In the genomic region with DNA sequence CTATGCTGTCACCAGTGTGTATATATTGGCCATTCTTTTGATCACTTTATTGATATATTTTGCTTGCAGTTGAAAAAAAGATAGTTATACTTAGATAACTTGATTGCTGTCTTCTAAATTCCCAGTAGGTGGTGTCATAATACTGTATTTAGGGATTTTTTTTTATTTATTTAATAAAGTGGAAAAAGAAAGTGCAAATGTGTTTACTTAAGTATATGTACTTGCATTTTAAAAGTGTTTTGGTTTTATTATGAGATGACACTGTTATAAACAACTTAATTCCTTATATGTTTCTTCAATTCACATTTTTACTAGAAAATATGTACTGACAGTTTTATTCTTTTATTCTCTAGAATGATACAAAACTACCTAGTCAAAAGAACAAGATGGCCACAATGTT, we compare ENCODE assay signal across 9 cellular contexts.
DNase-seq lines count a peak whose midpoint lies in the region; ATAC-seq and TF ChIP-seq lines count a peak whose summit lies in the region.
"Had no signal": no experiment of that assay in that cellular context is flagged by ENCODE, and none has a peak within 500 bp of the region (broad histone marks: within the 10 kb centered on the region; RNA-seq: fewer than 3 reads in every experiment).

No MANE protein-coding gene starts in this region.

- H3K4me1 ChIP-seq in BE2C: no peaks in the 10 kb centered on the region

- DNase-seq in BE2C (no peak), astrocyte of the spinal cord (ENCODE audit: low read depth, low spot score) (peak; percentile 62), lung microvascular endothelial cell (ENCODE audit: low read depth in 2 of 2) (peak; percentile 20 to 29)

- no peaks in the 10 kb centered on the region for H3K27me3 ChIP-seq in BE2C

- H3K9me3 ChIP-seq in BE2C: no peaks in the 10 kb centered on the region

- peak; percentile 37; the same call in 1 of the 2 replicates for TF ChIP-seq CTCF in BE2C (IDR thresholded peaks at IDR 0.05; ENCODE audit: low read depth, low read length)
- TF ChIP-seq CTCF in LNCAP (IDR thresholded peaks at IDR 0.05): peak; percentile 59
- peak; percentile 44 for TF ChIP-seq CTCF in astrocyte of the spinal cord (IDR thresholded peaks at IDR 0.05; ENCODE audit: low read depth, low read length)

- ATAC-seq in HG02981 (IDR thresholded peaks at IDR 0.05; ENCODE audit: unreplicated experiment) (no peak), GM21526 (IDR thresholded peaks at IDR 0.05; ENCODE audit: low FRiP score, unreplicated experiment) (no peak), HG02678 (IDR thresholded peaks at IDR 0.05; ENCODE audit: unreplicated experiment) (no peak), HG03159 (IDR thresholded peaks at IDR 0.05; ENCODE audit: unreplicated experiment) (no peak)
- ATAC-seq: Panc1 had no signal

- H3K4me3 ChIP-seq in BE2C (ENCODE audit: low read depth, low read length) (no peak overlapping the region), astrocyte of the spinal cord (ENCODE audit: low read depth, low read length) (no peak overlapping the region)

- in situ Hi-C loops in astrocyte of the spinal cord (cut with HindIII; ENCODE audit: low sequenced_read_pairs): no loop called here

- H3K36me3 ChIP-seq in BE2C: no peaks in the 10 kb centered on the region
